In the genomic region with DNA sequence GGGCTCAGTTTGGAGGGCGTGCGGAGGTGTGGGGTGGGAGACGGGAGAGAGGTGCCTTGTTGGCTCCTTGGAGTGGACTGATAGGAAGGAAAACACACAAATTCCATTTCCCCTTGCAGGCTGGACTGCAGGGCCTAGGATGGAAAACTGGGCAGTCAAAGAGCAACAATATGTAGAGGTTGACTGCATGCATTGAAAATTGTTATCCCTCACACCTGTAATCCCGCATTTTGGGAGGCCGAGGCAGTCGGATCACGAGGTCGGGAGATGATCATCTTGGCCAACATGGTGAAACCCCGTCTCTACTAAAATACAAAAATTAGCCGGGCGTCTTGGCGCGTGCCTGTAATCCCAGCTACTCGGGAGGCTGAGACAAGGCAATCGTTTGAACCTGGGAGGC, we compare ENCODE assay signal across 20 cellular contexts.
"Had no signal": no experiment of that assay in that cellular context is flagged by ENCODE, and none has a peak within 500 bp of the region (broad histone marks: within the 10 kb centered on the region; RNA-seq: fewer than 3 reads in every experiment).

No MANE protein-coding gene starts in this region.

- H3K4me3 Mint-ChIP-seq: activated CD4-positive, alpha-beta memory T cell treated with anti-CD3 and anti-CD28 coated beads for 36 hours; activated CD4-positive, alpha-beta T cell treated with anti-CD3 and anti-CD28 coated beads for 36 hours; activated CD8-positive, alpha-beta memory T cell treated with anti-CD3 and anti-CD28 coated beads, Interleukin-2, amount 10 ng/mL, durations not matched to agents 7 days and 5 days; activated naive CD8-positive, alpha-beta T cell treated with anti-CD3 and anti-CD28 coated beads, Interleukin-2, amount 50 U/mL, for 24 hours; dendritic cell treated with granulocyte-macrophage colony-stimulating factor and Interleukin-4, amounts not matched to agents 40 ng/mL and 50 ng/mL, for 4 days; effector memory CD8-positive, alpha-beta T cell had no signal

- DNase-seq: activated CD4-positive, alpha-beta memory T cell treated with anti-CD3 and anti-CD28 coated beads for 36 hours; activated CD4-positive, alpha-beta T cell treated with anti-CD3 and anti-CD28 coated beads for 36 hours; activated CD8-positive, alpha-beta memory T cell treated with anti-CD3 and anti-CD28 coated beads, Interleukin-2, amount 10 ng/mL, durations not matched to agents 7 days and 5 days; activated naive CD4-positive, alpha-beta T cell treated with anti-CD3 and anti-CD28 coated beads for 36 hours; activated naive CD8-positive, alpha-beta T cell treated with anti-CD3 and anti-CD28 coated beads, Interleukin-2, amount 50 U/mL, for 24 hours; activated T-cell treated with anti-CD3 and anti-CD28 coated beads, Interleukin-2, amount 50 U/mL, for 1 hour; aorta; effector memory CD8-positive, alpha-beta T cell; left colon; naive B cell; stimulated activated naive CD8-positive, alpha-beta T cell treated with anti-CD3 and anti-CD28 coated beads, Interleukin-15, Interleukin-2, amounts not matched to agents 100 U/mL and 50 U/mL, for 24 hours; T-helper 1 cell; transverse colon had no signal

- H2AFZ ChIP-seq: parathyroid adenoma had no signal

- H3K9me3 ChIP-seq: breast epithelium, transverse colon, vagina had no signal

- H3K79me2 ChIP-seq: parathyroid adenoma had no signal

- H3K9ac ChIP-seq: parathyroid adenoma had no signal

- H3K36me3 Mint-ChIP-seq: activated CD4-positive, alpha-beta memory T cell treated with anti-CD3 and anti-CD28 coated beads for 36 hours; activated CD8-positive, alpha-beta memory T cell treated with anti-CD3 and anti-CD28 coated beads, Interleukin-2, amount 10 ng/mL, durations not matched to agents 7 days and 5 days; naive B cell had no signal

- H3K4me3 ChIP-seq: breast epithelium, lung, transverse colon, vagina had no signal

- H3K4me1 ChIP-seq: breast epithelium, parathyroid adenoma, transverse colon, vagina had no signal

- H3K36me3 ChIP-seq: breast epithelium, transverse colon, vagina had no signal

- ATAC-seq: activated CD4-positive, alpha-beta T cell treated with anti-CD3 and anti-CD28 coated beads for 36 hours; activated CD8-positive, alpha-beta memory T cell treated with anti-CD3 and anti-CD28 coated beads, Interleukin-2, amount 10 ng/mL, durations not matched to agents 7 days and 5 days; activated naive CD8-positive, alpha-beta T cell treated with anti-CD3 and anti-CD28 coated beads, Interleukin-2, amount 50 U/mL, for 24 hours; effector memory CD8-positive, alpha-beta T cell; left colon; stimulated activated naive CD8-positive, alpha-beta T cell treated with anti-CD3 and anti-CD28 coated beads, Interleukin-15, Interleukin-2, amounts not matched to agents 100 U/mL and 50 U/mL, for 24 hours had no signal

- H3K27me3 ChIP-seq: vagina had no signal

- H3K27ac Mint-ChIP-seq: activated CD4-positive, alpha-beta memory T cell treated with anti-CD3 and anti-CD28 coated beads for 36 hours; activated CD4-positive, alpha-beta T cell treated with anti-CD3 and anti-CD28 coated beads for 36 hours; activated CD8-positive, alpha-beta memory T cell treated with anti-CD3 and anti-CD28 coated beads, Interleukin-2, amount 10 ng/mL, durations not matched to agents 7 days and 5 days; activated naive CD4-positive, alpha-beta T cell treated with anti-CD3 and anti-CD28 coated beads for 36 hours; activated naive CD8-positive, alpha-beta T cell treated with anti-CD3 and anti-CD28 coated beads, Interleukin-2, amount 50 U/mL, for 24 hours; activated T-helper 2 cell treated with anti-CD3 and anti-CD28 coated beads, Interferon-gamma antibody, Interleukin-2, Interleukin-4, amounts not matched to agents 10 μg/mL and 5 μg/mL and 100 μg/mL, durations not matched to agents 14 hours and 24 hours and 36 hours; dendritic cell treated with granulocyte-macrophage colony-stimulating factor and Interleukin-4, amounts not matched to agents 40 ng/mL and 50 ng/mL, for 4 days; effector memory CD8-positive, alpha-beta T cell; naive B cell had no signal

- H3K27ac ChIP-seq: breast epithelium, parathyroid adenoma, transverse colon, vagina, VCaP had no signal

- H3K9me3 Mint-ChIP-seq: activated CD4-positive, alpha-beta memory T cell treated with anti-CD3 and anti-CD28 coated beads for 36 hours; activated naive CD4-positive, alpha-beta T cell treated with anti-CD3 and anti-CD28 coated beads for 36 hours; activated naive CD8-positive, alpha-beta T cell treated with anti-CD3 and anti-CD28 coated beads, Interleukin-2, amount 50 U/mL, for 24 hours; activated T-helper 2 cell treated with anti-CD3 and anti-CD28 coated beads, Interferon-gamma antibody, Interleukin-2, Interleukin-4, amounts not matched to agents 10 μg/mL and 5 μg/mL and 100 μg/mL, durations not matched to agents 14 hours and 24 hours and 36 hours; dendritic cell treated with granulocyte-macrophage colony-stimulating factor and Interleukin-4, amounts not matched to agents 40 ng/mL and 50 ng/mL, for 4 days; effector memory CD8-positive, alpha-beta T cell; naive B cell had no signal
